Comparison of ENCODE assay signal across 8 cellular contexts in the genomic region with DNA sequence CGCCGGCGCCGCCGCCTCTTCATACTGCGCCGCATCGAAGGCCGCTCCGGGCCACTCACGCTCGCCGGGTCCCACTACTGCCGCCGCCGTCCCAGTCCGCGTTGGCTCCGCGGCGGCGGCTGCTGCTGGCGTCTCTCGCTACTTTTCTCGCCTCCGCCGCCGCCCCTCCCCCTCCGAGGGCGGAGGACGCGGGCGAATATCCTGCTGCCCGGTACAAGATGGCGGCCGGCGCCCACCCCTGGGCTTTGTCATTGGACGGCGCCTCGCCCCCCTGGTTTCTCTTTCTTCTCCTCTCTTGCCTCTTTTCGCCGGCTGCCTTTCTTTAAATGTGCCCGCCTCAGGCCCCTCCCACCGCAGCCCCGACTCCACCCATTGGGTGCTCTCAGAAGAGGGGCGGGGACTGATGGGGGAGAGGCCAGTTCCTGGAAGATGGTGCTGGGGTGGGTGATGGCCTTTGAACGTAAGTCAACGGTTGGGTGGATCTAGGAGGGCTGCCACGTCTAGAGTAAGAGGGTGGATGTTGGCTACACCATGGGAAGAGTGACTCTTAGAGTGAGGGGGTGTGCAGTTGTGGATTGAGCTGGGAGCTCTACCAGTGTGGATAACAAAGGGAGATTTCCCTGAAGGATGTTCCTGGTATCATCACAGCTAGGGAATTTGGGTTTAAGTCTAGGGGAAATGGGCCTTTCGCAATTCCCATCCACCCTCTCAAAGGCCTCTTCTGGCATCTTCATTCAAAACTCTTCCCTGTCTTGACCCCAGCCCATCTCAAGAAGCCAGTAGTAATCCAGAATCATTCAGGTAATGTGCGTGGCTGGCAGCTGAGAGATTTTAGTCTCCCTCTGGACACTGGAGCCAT. TPM values are rescaled to one million over a fixed set of nuclear protein-coding genes. Genes with fewer than 3 reads are reported as not detected.
DNase-seq lines count a peak whose midpoint lies in the region; ATAC-seq and TF ChIP-seq lines count a peak whose summit lies in the region.

A gene (minus strand): TSS at position 297 of the 859 bp plus-strand sequence. CDS start 262 bp downstream, at position 35.

- H3K4me3 ChIP-seq in Peyer's patch, result peak within 1 kb of the TSS; percentile 66 to 94 (median 85)
- H3K4me3 ChIP-seq in esophagus squamous epithelium, result peak within 1 kb of the TSS; percentile 80 to 87 (median 82)

- H3K9me3 Mint-ChIP-seq in naive B cell, result peaks cover 0 to 5% (median 2%) of the 10 kb centered on the region in 7 donors
- H3K9me3 Mint-ChIP-seq in stimulated activated memory B cell treated with anti-CD40 and anti-IgM and Interleukin-4, amounts not matched to agents 10 μg/mL and 1 μg/mL and 100 μg/mL, for 72 hours, result peaks cover 2% of the 10 kb centered on the region

- intact Hi-C loops in esophagus squamous epithelium (cut with DNase I), result no loop called here

- H3K36me3 Mint-ChIP-seq in naive B cell, result no peaks in the 10 kb centered on the region
- H3K36me3 Mint-ChIP-seq in stimulated activated memory B cell treated with anti-CD40 and anti-IgM and Interleukin-4, amounts not matched to agents 10 μg/mL and 1 μg/mL and 100 μg/mL, for 72 hours, result no peaks in the 10 kb centered on the region

- H3K27me3 ChIP-seq in Peyer's patch (no peaks in the 10 kb centered on the region), esophagus squamous epithelium (no peaks in the 10 kb centered on the region)

- H3K4me1 Mint-ChIP-seq in naive B cell, result peaks cover 11 to 25% (median 17%) of the 10 kb centered on the region in 3 donors
- peaks cover 22% of the 10 kb centered on the region for H3K4me1 Mint-ChIP-seq in stimulated activated memory B cell treated with anti-CD40 and anti-IgM and Interleukin-4, amounts not matched to agents 10 μg/mL and 1 μg/mL and 100 μg/mL, for 72 hours

- peak; percentile 81 for ATAC-seq in GM21717 (IDR thresholded peaks at IDR 0.05; ENCODE audit: unreplicated experiment)
- ATAC-seq in naive B cell (ENCODE audit: low read depth in 2 of 2), result peak; percentile 78 to 80
- peak; percentile 94 for ATAC-seq in stimulated activated memory B cell treated with anti-CD40 and anti-IgM and Interleukin-4, amounts not matched to agents 10 μg/mL and 1 μg/mL and 100 μg/mL, for 72 hours

- TF ChIP-seq POLR2A in Peyer's patch (IDR thresholded peaks at IDR 0.05), result peak; percentile 52 to 64
- TF ChIP-seq POLR2A in esophagus squamous epithelium (IDR thresholded peaks at IDR 0.05), result peak in 3 of 4 donors; percentile 56 to 84 (median 65)

- H3K4me3 Mint-ChIP-seq in naive B cell, result peak within 1 kb of the TSS; percentile 82 to 98 (median 94)
- peak within 1 kb of the TSS; percentile 85 for H3K4me3 Mint-ChIP-seq in stimulated activated memory B cell treated with anti-CD40 and anti-IgM and Interleukin-4, amounts not matched to agents 10 μg/mL and 1 μg/mL and 100 μg/mL, for 72 hours

- TF ChIP-seq CTCF in Peyer's patch (IDR thresholded peaks at IDR 0.05) (no peak), esophagus squamous epithelium (IDR thresholded peaks at IDR 0.05) (no peak)

- H3K9me3 ChIP-seq in Peyer's patch (no peaks in the 10 kb centered on the region), esophagus squamous epithelium (no peaks in the 10 kb centered on the region)

- peak within 1 kb of the TSS; percentile 89 to 96 (median 92) for H3K27ac Mint-ChIP-seq in naive B cell
- peak within 1 kb of the TSS; percentile 91 for H3K27ac Mint-ChIP-seq in stimulated activated memory B cell treated with anti-CD40 and anti-IgM and Interleukin-4, amounts not matched to agents 10 μg/mL and 1 μg/mL and 100 μg/mL, for 72 hours

- no peaks in the 10 kb centered on the region for H3K36me3 ChIP-seq in Peyer's patch
- no peaks in the 10 kb centered on the region for H3K36me3 ChIP-seq in esophagus squamous epithelium

- DNase-seq in DMS153 (lab: John Stamatoyannopoulos, UW), result peak; percentile 92
- DNase-seq in KG1 (lab: John Stamatoyannopoulos, UW), result peak; percentile 4
- peak; percentile 93 to 98 (median 97) for DNase-seq in Peyer's patch
- DNase-seq in activated T-cell treated with anti-CD3 and anti-CD28 coated beads, Interleukin-2, amount 50 U/mL, for 48 hours, result peak; percentile 97 to 99
- peak; percentile 86 for DNase-seq in esophagus squamous epithelium (lab: John Stamatoyannopoulos, UW)
- DNase-seq in naive B cell, result peak; percentile 94

- H3K27ac ChIP-seq in Peyer's patch, result peak within 1 kb of the TSS; percentile 91 to 97 (median 92)
- peak within 1 kb of the TSS; percentile 94 to 96 (median 95) for H3K27ac ChIP-seq in esophagus squamous epithelium

- H3K27me3 Mint-ChIP-seq in naive B cell, result no peaks in the 10 kb centered on the region
- H3K27me3 Mint-ChIP-seq in stimulated activated memory B cell treated with anti-CD40 and anti-IgM and Interleukin-4, amounts not matched to agents 10 μg/mL and 1 μg/mL and 100 μg/mL, for 72 hours, result no peaks in the 10 kb centered on the region

- H3K4me1 ChIP-seq in Peyer's patch, result peaks cover 0 to 25% (median 1%) of the 10 kb centered on the region in 4 donors
- H3K4me1 ChIP-seq in esophagus squamous epithelium, result peaks cover 0 to 31% (median 13%) of the 10 kb centered on the region in 3 donors

- 4 to 5% methylated on average over 35 to 39 of the region's 51 CpGs for WGBS in esophagus squamous epithelium, 2 donors

RNA-seq across cellular contexts. Expression of the gene that starts here (rescaled TPM):
- total RNA-seq in Peyer's patch (10 to 100 TPM; 20.3 to 33.8 (median 23.8) TPM), esophagus squamous epithelium (10 to 100 TPM in 1 of 4 donors, 1 to 10 TPM in 3; 3.3 to 19.5 (median 4.8) TPM)
- 10 to 100 TPM in 1 of 6 donors, 1 to 10 TPM in 5; 6.9 to 11.1 (median 8.8) TPM for polyA plus RNA-seq in naive B cell (ENCODE audit: low read depth in 6 of 6)

Comparison
In these comparisons a context has a peak if more than half of its experiments do, and no peak if none do; other contexts are left out.
1. Peak in every context shown above with its lines: DNase-seq, ATAC-seq, H3K4me3 ChIP-seq and H3K27ac ChIP-seq.
2. DNase-seq: peak in every context shown above with its lines; median percentile 98 in activated T-cell treated with anti-CD3 and anti-CD28 coated beads, Interleukin-2, amount 50 U/mL, for 48 hours; 97 in Peyer's patch; 94 in naive B cell; 92 in DMS153; 86 in esophagus squamous epithelium; 4 in KG1.